In the genomic region with DNA sequence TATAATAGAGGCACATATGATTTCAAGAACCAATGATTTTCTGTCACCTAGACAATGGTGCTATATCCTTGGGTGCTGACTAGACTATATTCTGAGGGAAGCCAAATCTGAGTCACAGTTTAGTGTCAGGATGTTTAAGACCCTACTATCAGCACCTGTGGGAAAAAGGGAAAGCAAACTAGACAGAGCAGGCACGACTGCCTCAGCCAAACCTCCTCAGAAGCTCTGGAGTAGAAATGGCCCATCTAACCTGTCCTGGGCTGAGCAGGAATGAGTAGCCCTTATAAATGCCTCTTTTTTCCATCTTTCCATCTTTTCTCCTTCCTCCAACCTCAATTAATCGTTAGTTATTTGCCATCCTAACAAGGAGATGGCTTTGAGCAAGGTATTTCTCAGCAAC, we compare ENCODE assay signal across 21 cellular contexts.
"Had no signal": no experiment of that assay in that cellular context is flagged by ENCODE, and none has a peak within 500 bp of the region (broad histone marks: within the 10 kb centered on the region; RNA-seq: fewer than 3 reads in every experiment).

No MANE protein-coding gene starts in this region.

- H3K4me3 ChIP-seq: gastrocnemius medialis, lower lobe of right lung, neural progenitor cell, ovary, spleen, testis, transverse colon had no signal

- H3K4me2 ChIP-seq: neural progenitor cell had no signal

- H3K27ac Mint-ChIP-seq: memory B cell; natural killer cell; neural progenitor cell; stimulated activated naive B cell treated with anti-CD40 and anti-IgM and Interleukin-4, amounts not matched to agents 10 μg/mL and 1 μg/mL and 100 μg/mL, for 72 hours; stimulated activated naive CD8-positive, alpha-beta T cell treated with anti-CD3 and anti-CD28 coated beads, Interleukin-15, amount 100 ng/mL, for 72 hours had no signal

- H2AFZ ChIP-seq: neural progenitor cell had no signal

- ATAC-seq: esophagus mucosa; gastrocnemius medialis; left lobe of liver; lower lobe of right lung; natural killer cell; sciatic nerve; stimulated activated naive B cell treated with anti-CD40 and anti-IgM and Interleukin-4, amounts not matched to agents 10 μg/mL and 1 μg/mL and 100 μg/mL, for 72 hours; stimulated activated naive CD8-positive, alpha-beta T cell treated with anti-CD3 and anti-CD28 coated beads, Interleukin-15, amount 100 ng/mL, for 72 hours had no signal

- DNase-seq: cortex of kidney; effector memory CD4-positive, alpha-beta T cell; gastrocnemius medialis; islet precursor cell; lower lobe of right lung; natural killer cell; nucleus accumbens; ovary; spleen; stimulated activated CD4-positive, alpha-beta T cell treated with anti-CD3 and anti-CD28 coated beads, Interleukin-2, amount 100 ng/mL, for 24 hours; stimulated activated CD4-positive, alpha-beta T cell treated with anti-CD3 and anti-CD28 coated beads, Interleukin-4, amount 100 ng/mL, for 4 hours; stimulated activated naive B cell treated with anti-CD40 and anti-IgM and Interleukin-4, amounts not matched to agents 10 μg/mL and 1 μg/mL and 100 μg/mL, for 72 hours; stimulated activated naive CD8-positive, alpha-beta T cell treated with anti-CD3 and anti-CD28 coated beads, Interleukin-15, amount 100 ng/mL, for 72 hours; testis; transverse colon had no signal

- H3K9me3 Mint-ChIP-seq: memory B cell; mesothelial cell of epicardium; neural progenitor cell; stimulated activated naive B cell treated with anti-CD40 and anti-IgM and Interleukin-4, amounts not matched to agents 10 μg/mL and 1 μg/mL and 100 μg/mL, for 72 hours; stimulated activated naive CD8-positive, alpha-beta T cell treated with anti-CD3 and anti-CD28 coated beads, Interleukin-15, amount 100 ng/mL, for 72 hours had no signal

- H3K4me1 ChIP-seq: gastrocnemius medialis, lower lobe of right lung, neural progenitor cell, spleen, testis, transverse colon had no signal

- H3K27me3 Mint-ChIP-seq: memory B cell; stimulated activated naive B cell treated with anti-CD40 and anti-IgM and Interleukin-4, amounts not matched to agents 10 μg/mL and 1 μg/mL and 100 μg/mL, for 72 hours; stimulated activated naive CD8-positive, alpha-beta T cell treated with anti-CD3 and anti-CD28 coated beads, Interleukin-15, amount 100 ng/mL, for 72 hours had no signal

- H3K36me3 ChIP-seq: gastrocnemius medialis, lower lobe of right lung, neural progenitor cell, ovary, spleen, transverse colon had no signal

- H3K27ac ChIP-seq: gastrocnemius medialis, lower lobe of right lung, neural progenitor cell, ovary, spleen, testis, transverse colon had no signal

- H3K4me3 Mint-ChIP-seq: memory B cell; mesothelial cell of epicardium; natural killer cell; neural progenitor cell; stimulated activated naive B cell treated with anti-CD40 and anti-IgM and Interleukin-4, amounts not matched to agents 10 μg/mL and 1 μg/mL and 100 μg/mL, for 72 hours; stimulated activated naive CD8-positive, alpha-beta T cell treated with anti-CD3 and anti-CD28 coated beads, Interleukin-15, amount 100 ng/mL, for 72 hours had no signal

- H3K4me1 Mint-ChIP-seq: memory B cell; natural killer cell; stimulated activated naive B cell treated with anti-CD40 and anti-IgM and Interleukin-4, amounts not matched to agents 10 μg/mL and 1 μg/mL and 100 μg/mL, for 72 hours; stimulated activated naive CD8-positive, alpha-beta T cell treated with anti-CD3 and anti-CD28 coated beads, Interleukin-15, amount 100 ng/mL, for 72 hours had no signal

- H3K36me3 Mint-ChIP-seq: memory B cell; mesothelial cell of epicardium; natural killer cell; neural progenitor cell; stimulated activated naive B cell treated with anti-CD40 and anti-IgM and Interleukin-4, amounts not matched to agents 10 μg/mL and 1 μg/mL and 100 μg/mL, for 72 hours had no signal

- H3K9me3 ChIP-seq: gastrocnemius medialis, lower lobe of right lung, ovary, testis, transverse colon had no signal

- H3K9ac ChIP-seq: neural progenitor cell had no signal

- H3K27me3 ChIP-seq: gastrocnemius medialis, neural progenitor cell, ovary, spleen, testis, transverse colon had no signal
